ENCODE assay signal across 29 cellular contexts in the genomic region with DNA sequence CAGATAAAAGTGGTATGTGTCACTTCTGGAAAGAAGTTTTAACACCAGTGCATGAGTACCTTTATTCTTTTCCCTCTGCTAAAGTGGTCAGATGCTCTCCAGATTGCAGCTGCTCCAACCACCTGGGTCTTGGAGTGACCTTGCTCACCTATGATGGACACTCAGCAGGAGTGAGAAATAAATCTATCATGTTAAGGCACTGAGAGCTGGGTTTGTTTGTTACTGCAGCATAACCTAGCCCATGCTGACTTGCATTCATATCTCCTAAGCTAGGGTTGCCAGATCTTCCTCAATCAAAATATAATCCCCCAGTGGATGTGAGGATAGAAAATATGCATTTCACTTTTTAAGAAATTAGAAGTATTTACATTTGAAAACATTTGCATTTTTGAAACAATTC.
"Had no signal": no experiment of that assay in that cellular context is flagged by ENCODE, and none has a peak within 500 bp of the region (broad histone marks: within the 10 kb centered on the region; RNA-seq: fewer than 3 reads in every experiment).

No MANE protein-coding gene starts in this region.

- H3K9me3 Mint-ChIP-seq: type B pancreatic cell had no signal

- H3K36me3 Mint-ChIP-seq: stimulated activated effector memory CD8-positive, alpha-beta T cell treated with anti-CD3 and anti-CD28 coated beads, Interleukin-12 subunit alpha, Interleukin-12 subunit beta, amount 100 ng/mL, for 72 hours; stimulated activated memory B cell treated with anti-CD40 and anti-IgM and Interleukin-4, amounts not matched to agents 10 μg/mL and 1 μg/mL and 100 μg/mL, for 72 hours; stimulated activated naive B cell treated with anti-CD40 and anti-IgM and Interleukin-4, amounts not matched to agents 10 μg/mL and 1 μg/mL and 100 μg/mL, for 72 hours; type B pancreatic cell had no signal

- DNase-seq: stimulated activated CD4-positive, alpha-beta T cell treated with anti-CD3 and anti-CD28 coated beads, Interleukin-2, amount 100 ng/mL, for 48 hours; stimulated activated CD4-positive, alpha-beta T cell treated with anti-CD3 and anti-CD28 coated beads, Interleukin-4, amount 100 ng/mL, for 1 hour; stimulated activated CD4-positive, alpha-beta T cell treated with anti-CD3 and anti-CD28 coated beads, Interleukin-4, amount 100 ng/mL, for 24 hours; stimulated activated CD4-positive, alpha-beta T cell treated with anti-CD3 and anti-CD28 coated beads, Interleukin-4, amount 100 ng/mL, for 4 hours; stimulated activated CD8-positive, alpha-beta memory T cell treated with anti-CD3 and anti-CD28 coated beads, Interleukin-4, amount 100 ng/mL, for 48 hours; stimulated activated naive B cell treated with anti-CD40 and anti-IgM and Interleukin-4, amounts not matched to agents 10 μg/mL and 1 μg/mL and 100 μg/mL, for 72 hours; stimulated activated naive CD4-positive, alpha-beta T cell; stimulated activated naive CD4-positive, alpha-beta T cell treated with Interleukin-2 at 50 U/mL for 16 hours; stimulated activated naive CD8-positive, alpha-beta T cell treated with anti-CD3 and anti-CD28 coated beads, Interleukin-15, amount 100 ng/mL, for 72 hours; stimulated activated naive CD8-positive, alpha-beta T cell treated with anti-CD3 and anti-CD28 coated beads, Interleukin-15, Interleukin-2, amounts not matched to agents 100 U/mL and 50 U/mL, for 24 hours; stomach; substantia nigra; testis; thyroid gland; tibial artery; transverse colon; trophoblast cell; upper lobe of left lung; upper lobe of right lung; uterus had no signal

- H3K27me3 ChIP-seq: stomach, suprapubic skin, testis, thyroid gland, tibial artery, tibial nerve, transverse colon, upper lobe of left lung, upper lobe of right lung, uterus, vagina had no signal

- H3K9me3 ChIP-seq: stomach, suprapubic skin, testis, thoracic aorta, thyroid gland, tibial artery, transverse colon, upper lobe of left lung, upper lobe of right lung, uterus, vagina had no signal

- H3K27ac Mint-ChIP-seq: stimulated activated effector memory CD8-positive, alpha-beta T cell treated with anti-CD3 and anti-CD28 coated beads, Interleukin-12 subunit alpha, Interleukin-12 subunit beta, amount 100 ng/mL, for 72 hours; stimulated activated memory B cell treated with anti-CD40 and anti-IgM and Interleukin-4, amounts not matched to agents 10 μg/mL and 1 μg/mL and 100 μg/mL, for 72 hours; stimulated activated naive B cell treated with anti-CD40 and anti-IgM and Interleukin-4, amounts not matched to agents 10 μg/mL and 1 μg/mL and 100 μg/mL, for 72 hours; stimulated activated naive CD8-positive, alpha-beta T cell treated with anti-CD3 and anti-CD28 coated beads, Interleukin-15, amount 100 ng/mL, for 72 hours; stimulated activated naive CD8-positive, alpha-beta T cell treated with anti-CD3 and anti-CD28 coated beads, Interleukin-15, Interleukin-2, amounts not matched to agents 100 ng/mL and 50 ng/mL, for 24 hours; type B pancreatic cell had no signal

- H3K4me3 Mint-ChIP-seq: stimulated activated effector memory CD8-positive, alpha-beta T cell treated with anti-CD3 and anti-CD28 coated beads, Interleukin-12 subunit alpha, Interleukin-12 subunit beta, amount 100 ng/mL, for 72 hours; stimulated activated memory B cell treated with anti-CD40 and anti-IgM and Interleukin-4, amounts not matched to agents 10 μg/mL and 1 μg/mL and 100 μg/mL, for 72 hours; stimulated activated naive B cell treated with anti-CD40 and anti-IgM and Interleukin-4, amounts not matched to agents 10 μg/mL and 1 μg/mL and 100 μg/mL, for 72 hours; stimulated activated naive CD8-positive, alpha-beta T cell treated with anti-CD3 and anti-CD28 coated beads, Interleukin-15, amount 100 ng/mL, for 72 hours; stimulated activated naive CD8-positive, alpha-beta T cell treated with anti-CD3 and anti-CD28 coated beads, Interleukin-15, Interleukin-2, amounts not matched to agents 100 ng/mL and 50 ng/mL, for 24 hours; type B pancreatic cell had no signal

- H3K4me1 Mint-ChIP-seq: stimulated activated effector memory CD8-positive, alpha-beta T cell treated with anti-CD3 and anti-CD28 coated beads, Interleukin-12 subunit alpha, Interleukin-12 subunit beta, amount 100 ng/mL, for 72 hours; stimulated activated naive B cell treated with anti-CD40 and anti-IgM and Interleukin-4, amounts not matched to agents 10 μg/mL and 1 μg/mL and 100 μg/mL, for 72 hours; stimulated activated naive CD8-positive, alpha-beta T cell treated with anti-CD3 and anti-CD28 coated beads, Interleukin-15, amount 100 ng/mL, for 72 hours had no signal

- ATAC-seq: stimulated activated effector memory CD8-positive, alpha-beta T cell treated with anti-CD3 and anti-CD28 coated beads, Interleukin-12 subunit alpha, Interleukin-12 subunit beta, amount 100 ng/mL, for 72 hours; stimulated activated memory B cell treated with anti-CD40 and anti-IgM and Interleukin-4, amounts not matched to agents 10 μg/mL and 1 μg/mL and 100 μg/mL, for 72 hours; stimulated activated naive B cell treated with anti-CD40 and anti-IgM and Interleukin-4, amounts not matched to agents 10 μg/mL and 1 μg/mL and 100 μg/mL, for 72 hours; stimulated activated naive CD8-positive, alpha-beta T cell treated with anti-CD3 and anti-CD28 coated beads, Interleukin-15, amount 100 ng/mL, for 72 hours; stimulated activated naive CD8-positive, alpha-beta T cell treated with anti-CD3 and anti-CD28 coated beads, Interleukin-15, Interleukin-2, amounts not matched to agents 100 U/mL and 50 U/mL, for 24 hours; upper lobe of right lung had no signal

- H3K36me3 ChIP-seq: stomach, suprapubic skin, thoracic aorta, thyroid gland, tibial artery, tibial nerve, transverse colon, upper lobe of left lung, upper lobe of right lung, uterus, vagina had no signal

- H3K27me3 Mint-ChIP-seq: stimulated activated memory B cell treated with anti-CD40 and anti-IgM and Interleukin-4, amounts not matched to agents 10 μg/mL and 1 μg/mL and 100 μg/mL, for 72 hours; stimulated activated naive B cell treated with anti-CD40 and anti-IgM and Interleukin-4, amounts not matched to agents 10 μg/mL and 1 μg/mL and 100 μg/mL, for 72 hours had no signal

- H3K27ac ChIP-seq: stomach, suprapubic skin, testis, thoracic aorta, thyroid gland, tibial artery, tibial nerve, transverse colon, upper lobe of left lung, upper lobe of right lung, uterus, vagina had no signal

- H3K4me1 ChIP-seq: stomach, suprapubic skin, testis, tibial artery, tibial nerve, transverse colon, upper lobe of left lung, upper lobe of right lung, uterus, vagina had no signal

- H3K4me3 ChIP-seq: stomach, suprapubic skin, testis, thoracic aorta, thyroid gland, tibial artery, tibial nerve, transverse colon, upper lobe of left lung, upper lobe of right lung, uterus, vagina had no signal

- FAIRE-seq: urothelium cell line had no signal
